In the genomic region with DNA sequence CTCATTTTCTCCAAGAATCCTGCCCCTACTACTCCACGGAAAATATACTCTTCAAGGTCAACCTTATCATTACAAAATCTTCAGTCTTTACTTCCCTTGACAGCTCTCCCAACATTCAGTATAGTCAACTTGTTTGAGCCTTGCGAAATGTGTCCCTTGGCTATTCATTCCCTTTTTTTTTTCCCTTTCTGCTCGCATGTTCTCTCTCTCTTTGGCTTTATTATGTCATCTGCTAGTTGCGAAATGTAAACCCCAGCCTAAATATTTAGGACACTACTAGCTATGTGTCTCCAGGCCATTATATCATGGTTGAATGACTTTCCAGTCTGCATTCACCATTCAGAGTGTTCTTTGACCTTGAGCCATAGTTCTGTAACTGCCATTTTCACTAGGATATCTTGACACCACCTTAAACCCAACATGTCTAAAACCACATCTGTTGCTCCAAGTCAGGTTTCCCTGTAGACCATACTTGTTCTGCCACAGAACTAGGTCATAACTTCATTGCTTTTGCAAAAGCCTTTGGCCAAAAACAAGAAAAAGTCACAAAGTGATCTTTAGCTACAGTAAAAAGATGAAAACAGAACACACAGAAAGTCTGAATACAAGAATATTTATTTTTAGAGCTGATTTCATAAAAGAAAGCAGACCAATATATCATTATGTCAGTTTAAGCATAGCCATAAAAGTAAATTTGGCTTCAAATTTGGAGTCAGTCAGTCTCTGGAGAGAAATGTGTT, we compare ENCODE assay signal across 6 cellular contexts.
DNase-seq lines count a peak whose midpoint lies in the region; ATAC-seq, FAIRE-seq and TF ChIP-seq lines count a peak whose summit lies in the region.
"Not testable (repeated sequence)": the region's sequence is repeated elsewhere in the genome, so short reads cannot be mapped to it uniquely, and the experiment has no call there.

No MANE protein-coding gene starts in this region.

- not testable (repeated sequence) for H3K36me3 ChIP-seq in bronchial epithelial cell (ENCODE audit: control insufficient read depth, insufficient read depth, low read length); keratinocyte (ENCODE audit: control insufficient read depth in 2 of 2, extremely low read depth in 1 of 2, insufficient read depth in 2 of 2, low read length in 2 of 2); thoracic aorta

- dilution Hi-C loops in keratinocyte (cut with MboI; ENCODE audit: extremely low pct_ligation_motif_present, low sequenced_read_pairs), result not testable (repeated sequence)

- not testable (repeated sequence) for H3K9me3 ChIP-seq in keratinocyte (ENCODE audit: control insufficient read depth, low read depth, low read length); thoracic aorta

- not testable (repeated sequence) for H3K4me2 ChIP-seq in keratinocyte (ENCODE audit: control insufficient read depth, extremely low read depth, insufficient read depth, low read depth, low read length)

- not testable (repeated sequence) for H3K27me3 ChIP-seq in bronchial epithelial cell (ENCODE audit: control insufficient read depth, insufficient read depth, low read length); keratinocyte (ENCODE audit: control insufficient read depth, extremely low read depth, insufficient read depth, low read length); thoracic aorta (replicated peaks; ENCODE audit: insufficient read depth)

- not testable (repeated sequence) for H3K79me2 ChIP-seq in keratinocyte (ENCODE audit: control insufficient read depth, insufficient read depth, low read length)

- H4K20me1 ChIP-seq in keratinocyte (ENCODE audit: control insufficient read depth, extremely low read depth, insufficient read depth, low read length), result not testable (repeated sequence)

- not testable (repeated sequence) for H3K9ac ChIP-seq in keratinocyte (ENCODE audit: control insufficient read depth, extremely low read depth, insufficient read depth, low read length)

- TF ChIP-seq CTCF in bronchial epithelial cell (IDR thresholded peaks at IDR 0.05; ENCODE audit: insufficient read depth, low read length, severe bottlenecking); keratinocyte (optimal IDR thresholded peaks at IDR 0.05 in 1 of 3, IDR thresholded peaks at IDR 0.05 in 1 of 3, conservative IDR thresholded peaks at IDR 0.05 in 1 of 3; ENCODE audit: extremely low read depth in 1 of 3, insufficient read depth in 2 of 3, low read length in 3 of 3); thoracic aorta (IDR thresholded peaks at IDR 0.05): not testable (repeated sequence)

- FAIRE-seq in GM12892 (lab: Jason Lieb, UNC) (peak; percentile 87), H54 (lab: Jason Lieb, UNC) (peak; percentile 94), bronchial epithelial cell (lab: Jason Lieb, UNC) (peak; percentile 86), endometrium (lab: Jason Lieb, UNC) (peak; percentile 87), keratinocyte (lab: Jason Lieb, UNC) (peak; percentile 87)

- not testable (repeated sequence) for H3K9me1 ChIP-seq in keratinocyte (ENCODE audit: control insufficient read depth, extremely low read depth, insufficient read depth, low read length)

- peak; percentile 82 for ATAC-seq in thoracic aorta (ENCODE audit: insufficient number of reproducible peaks, low FRiP score, low read depth)

- H3K27ac ChIP-seq in keratinocyte (ENCODE audit: control insufficient read depth, insufficient read depth, low read length); thoracic aorta: not testable (repeated sequence)

- not testable (repeated sequence) for H3K4me3 ChIP-seq in bronchial epithelial cell (ENCODE audit: low read depth, low read length); keratinocyte (ENCODE audit: control insufficient read depth in 2 of 3, extremely low read depth in 1 of 3, insufficient read depth in 2 of 3, low read depth in 1 of 3, low read length in 3 of 3); thoracic aorta

- not testable (repeated sequence) for DNase-seq in GM12892 (ENCODE audit: insufficient read length); H54 (ENCODE audit: insufficient read length, low spot score); bronchial epithelial cell (ENCODE audit: low read depth); keratinocyte (ENCODE audit: low read depth, low spot score); thoracic aorta (ENCODE audit: low spot score)

- TF ChIP-seq POLR2A in GM12892 (IDR thresholded peaks at IDR 0.05; ENCODE audit: low read depth, low read length); H54 (IDR thresholded peaks at IDR 0.05; ENCODE audit: low read depth, low read length): not testable (repeated sequence)

- H3K4me1 ChIP-seq in keratinocyte (ENCODE audit: control insufficient read depth, extremely low read depth, insufficient read depth, low read length); thoracic aorta (ENCODE audit: control insufficient read depth in 1 of 2, low read depth in 2 of 2): not testable (repeated sequence)

- H2AFZ ChIP-seq in keratinocyte (ENCODE audit: control insufficient read depth, low read length), result not testable (repeated sequence)
